9 cellular contexts compared by ENCODE assay signal in the genomic region with DNA sequence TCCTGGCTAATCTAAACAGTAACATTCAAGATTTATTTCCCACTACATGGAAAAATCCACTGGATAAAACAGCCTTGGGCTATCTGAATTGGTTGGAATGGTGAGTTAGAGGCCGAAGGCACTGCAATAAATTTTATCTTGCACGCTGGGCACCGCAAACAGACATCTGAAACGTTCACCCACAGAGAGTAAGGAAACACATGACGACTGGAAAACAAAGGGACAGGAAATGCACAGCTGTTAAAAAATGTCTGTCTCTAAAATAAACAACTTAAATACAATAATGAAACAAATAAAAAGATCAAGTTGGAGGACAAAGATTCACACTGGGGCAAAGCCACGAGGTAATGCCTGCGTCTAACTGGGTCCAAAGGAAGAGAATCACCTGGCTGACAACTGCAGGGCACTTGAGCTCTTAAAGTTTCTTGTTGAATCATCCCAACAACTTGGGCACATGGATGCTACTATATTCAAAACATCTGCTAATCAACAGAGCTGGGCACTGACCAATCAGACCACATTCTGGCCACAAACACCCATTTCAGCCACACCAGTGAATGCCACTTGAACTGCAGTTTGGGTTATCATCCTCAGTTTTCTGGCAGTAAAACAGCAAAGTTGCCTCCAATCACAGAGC. TPM values are rescaled to one million over a fixed set of nuclear protein-coding genes. Genes with fewer than 3 reads are reported as not detected.
DNase-seq lines count a peak whose midpoint lies in the region; ATAC-seq, FAIRE-seq and TF ChIP-seq lines count a peak whose summit lies in the region.
"Had no signal": no experiment of that assay in that cellular context is flagged by ENCODE, and none has a peak within 500 bp of the region (broad histone marks: within the 10 kb centered on the region; RNA-seq: fewer than 3 reads in every experiment).

No MANE protein-coding gene starts in this region.

- H3K4me1 ChIP-seq in astrocyte (ENCODE audit: insufficient read depth, low read length) (peaks cover 34% of the 10 kb centered on the region), right lobe of liver (peaks cover 0 to 10% (median 0%) of the 10 kb centered on the region in 4 donors), upper lobe of left lung (peaks cover 24 to 34% (median 28%) of the 10 kb centered on the region in 4 donors)

- H3K9ac ChIP-seq in astrocyte (ENCODE audit: low read length) = peak overlapping the region; percentile 57

- no peak overlapping the region for H3K4me3 Mint-ChIP-seq in activated CD8-positive, alpha-beta T cell treated with anti-CD3 and anti-CD28 coated beads, Interleukin-2, amount 10 ng/mL, durations not matched to agents 7 days and 5 days
- H3K4me3 Mint-ChIP-seq in activated CD8-positive, alpha-beta T cell treated with anti-CD3 and anti-CD28 coated beads for 36 hours = no peak overlapping the region
- no peak overlapping the region for H3K4me3 Mint-ChIP-seq in astrocyte (ENCODE audit: unreplicated experiment)

- H3K27me3 ChIP-seq in astrocyte (ENCODE audit: insufficient read depth, low read length) = no peaks in the 10 kb centered on the region
- no peaks in the 10 kb centered on the region for H3K27me3 ChIP-seq in right lobe of liver
- no peaks in the 10 kb centered on the region for H3K27me3 ChIP-seq in upper lobe of left lung

- H3K4me3 ChIP-seq in astrocyte (ENCODE audit: insufficient read depth, low read depth, low read length) (no peak overlapping the region), right lobe of liver (no peak overlapping the region), upper lobe of left lung (no peak overlapping the region)

- no peaks in the 10 kb centered on the region for H3K36me3 ChIP-seq in astrocyte (ENCODE audit: insufficient read depth, low read length)
- H3K36me3 ChIP-seq in right lobe of liver = no peaks in the 10 kb centered on the region
- H3K36me3 ChIP-seq in upper lobe of left lung = no peaks in the 10 kb centered on the region

- TF ChIP-seq POLR2A in right lobe of liver (IDR thresholded peaks at IDR 0.05) (no peak), upper lobe of left lung (IDR thresholded peaks at IDR 0.05) (no peak)

- no peak for TF ChIP-seq CTCF in activated CD8-positive, alpha-beta T cell treated with anti-CD3 and anti-CD28 coated beads for 36 hours (IDR thresholded peaks at IDR 0.05)
- TF ChIP-seq CTCF in astrocyte (IDR thresholded peaks at IDR 0.05; ENCODE audit: insufficient read depth, low read depth, low read length) = no peak
- no peak for TF ChIP-seq CTCF in right lobe of liver (IDR thresholded peaks at IDR 0.05)
- TF ChIP-seq CTCF in upper lobe of left lung (IDR thresholded peaks at IDR 0.05) = no peak

- H3K4me1 Mint-ChIP-seq in activated CD8-positive, alpha-beta T cell treated with anti-CD3 and anti-CD28 coated beads, Interleukin-2, amount 10 ng/mL, durations not matched to agents 7 days and 5 days (ENCODE audit: low read depth) = peaks cover 32% of the 10 kb centered on the region
- peaks cover 12% of the 10 kb centered on the region for H3K4me1 Mint-ChIP-seq in activated CD8-positive, alpha-beta T cell treated with anti-CD3 and anti-CD28 coated beads for 36 hours (ENCODE audit: low read depth)
- H3K4me1 Mint-ChIP-seq in astrocyte (ENCODE audit: low read depth, unreplicated experiment) = peaks cover 26% of the 10 kb centered on the region

- H3K79me2 ChIP-seq in astrocyte (ENCODE audit: insufficient read depth, low read length) = no peaks in the 10 kb centered on the region

- CTCF ChIA-PET in activated CD8-positive, alpha-beta T cell treated with anti-CD3 and anti-CD28 coated beads, Interleukin-2, amount 10 ng/mL, durations not matched to agents 7 days and 5 days (lab: Charles Lee) = interaction anchor here (1.2 to 4.6 kb wide), 3 partner anchors 8 to 30 kb away, joined by 3 to 23 read pairs (median 10); no protein-coding TSS in a partner anchor
- CTCF ChIA-PET in activated CD8-positive, alpha-beta T cell treated with anti-CD3 and anti-CD28 coated beads for 36 hours (lab: Charles Lee) = interaction anchor here (1.2 to 5.9 kb wide), 4 partner anchors 8 to 412 kb away, joined by 3 to 26 read pairs (median 4); no protein-coding TSS in a partner anchor
- CTCF ChIA-PET in HEK293T (lab: Yijun Ruan, JAX) = interaction anchor here (3.4 kb wide), 1 partner anchor 265 kb away, joined by 19 read pairs; no protein-coding TSS in a partner anchor

- peak; percentile 49 for FAIRE-seq in astrocyte (lab: Jason Lieb, UNC)
- FAIRE-seq: GM12891 had no signal

- 43% methylated on average over 7 of the region's 7 CpGs for WGBS in right lobe of liver (ENCODE audit: insufficient coverage, low coverage, low lambda C conversion rate, missing lambda C conversion rate)
- 30 to 32% methylated on average over 7 of the region's 7 CpGs for WGBS in upper lobe of left lung, 2 donors

- POLR2A ChIA-PET in activated CD8-positive, alpha-beta T cell treated with anti-CD3 and anti-CD28 coated beads, Interleukin-2, amount 10 ng/mL, durations not matched to agents 7 days and 5 days (lab: Charles Lee) = interaction anchor here (0.9 kb wide), 1 partner anchor 21 kb away, joined by 3 read pairs; no protein-coding TSS in a partner anchor
- POLR2A ChIA-PET in activated CD8-positive, alpha-beta T cell treated with anti-CD3 and anti-CD28 coated beads for 36 hours (lab: Charles Lee) = interaction anchor here (0.8 kb wide), 1 partner anchor 35 kb away, joined by 3 read pairs; no protein-coding TSS in a partner anchor
- POLR2A ChIA-PET in HEK293T (lab: Yijun Ruan, JAX) = interaction anchor here (1.6 kb wide), 1 partner anchor 168 kb away, joined by 3 read pairs; the partner anchor contains the start of gene ARHGAP29

- H3K27ac ChIP-seq in astrocyte (ENCODE audit: low read depth, low read length) = peak overlapping the region; percentile 85
- peak overlapping the region; percentile 10 to 37 (median 12) for H3K27ac ChIP-seq in right lobe of liver
- H3K27ac ChIP-seq in upper lobe of left lung = peak overlapping the region; percentile 73 to 82 (median 78)

- no peak for TF ChIP-seq EP300 in upper lobe of left lung (IDR thresholded peaks at IDR 0.05)

- ATAC-seq in activated CD8-positive, alpha-beta T cell treated with anti-CD3 and anti-CD28 coated beads, Interleukin-2, amount 10 ng/mL, durations not matched to agents 7 days and 5 days = peak; percentile 27
- ATAC-seq in activated CD8-positive, alpha-beta T cell treated with anti-CD3 and anti-CD28 coated beads for 36 hours = no peak
- ATAC-seq in right lobe of liver (peak; percentile 12 to 42 (median 32)), upper lobe of left lung (ENCODE audit: low FRiP score in 2 of 2) (no peak), HG02623 (IDR thresholded peaks at IDR 0.05; ENCODE audit: unreplicated experiment) (no peak)

- intact Hi-C loops in activated CD8-positive, alpha-beta T cell treated with anti-CD3 and anti-CD28 coated beads for 36 hours (cut with micrococcal nuclease) = no loop called here
- intact Hi-C loops in right lobe of liver (cut with DNase I) = loop anchor here in 1 of 2 donors (10.0 kb wide), 1 partner anchor 175 kb away; no protein-coding TSS in a partner anchor

- peak overlapping the region; percentile 61 for H3K4me2 ChIP-seq in astrocyte (ENCODE audit: low read length)

- H3K9me3 Mint-ChIP-seq in activated CD8-positive, alpha-beta T cell treated with anti-CD3 and anti-CD28 coated beads, Interleukin-2, amount 10 ng/mL, durations not matched to agents 7 days and 5 days (ENCODE audit: insufficient read depth) = no peaks in the 10 kb centered on the region
- no peaks in the 10 kb centered on the region for H3K9me3 Mint-ChIP-seq in activated CD8-positive, alpha-beta T cell treated with anti-CD3 and anti-CD28 coated beads for 36 hours
- no peaks in the 10 kb centered on the region for H3K9me3 Mint-ChIP-seq in astrocyte (ENCODE audit: unreplicated experiment)

- DNase-seq in activated CD8-positive, alpha-beta T cell treated with anti-CD3 and anti-CD28 coated beads, Interleukin-2, amount 10 ng/mL, durations not matched to agents 7 days and 5 days = no peak
- no peak for DNase-seq in activated CD8-positive, alpha-beta T cell treated with anti-CD3 and anti-CD28 coated beads for 36 hours
- no peak for DNase-seq in astrocyte (ENCODE audit: low read depth)
- DNase-seq in right lobe of liver = no peak
- DNase-seq in upper lobe of left lung = no peak
- no peak for DNase-seq in MV-4-11 (lab: John Stamatoyannopoulos, UW)
- DNase-seq in HEK293T (ENCODE audit: extremely low spot score) = no peak

- no peaks in the 10 kb centered on the region for H4K20me1 ChIP-seq in astrocyte (ENCODE audit: insufficient read depth, low read length)

- no peak overlapping the region for H3K27ac Mint-ChIP-seq in activated CD8-positive, alpha-beta T cell treated with anti-CD3 and anti-CD28 coated beads, Interleukin-2, amount 10 ng/mL, durations not matched to agents 7 days and 5 days
- H3K27ac Mint-ChIP-seq in activated CD8-positive, alpha-beta T cell treated with anti-CD3 and anti-CD28 coated beads for 36 hours = no peak overlapping the region
- peak overlapping the region; percentile 27 for H3K27ac Mint-ChIP-seq in astrocyte (ENCODE audit: unreplicated experiment)

- H3K36me3 Mint-ChIP-seq in activated CD8-positive, alpha-beta T cell treated with anti-CD3 and anti-CD28 coated beads, Interleukin-2, amount 10 ng/mL, durations not matched to agents 7 days and 5 days (ENCODE audit: low read depth) = no peaks in the 10 kb centered on the region
- no peaks in the 10 kb centered on the region for H3K36me3 Mint-ChIP-seq in activated CD8-positive, alpha-beta T cell treated with anti-CD3 and anti-CD28 coated beads for 36 hours (ENCODE audit: low read depth)
- no peaks in the 10 kb centered on the region for H3K36me3 Mint-ChIP-seq in astrocyte (ENCODE audit: low read depth, unreplicated experiment)

- H2AFZ ChIP-seq in astrocyte (ENCODE audit: low read depth, low read length) = no peak overlapping the region

- H3K27me3 Mint-ChIP-seq in activated CD8-positive, alpha-beta T cell treated with anti-CD3 and anti-CD28 coated beads, Interleukin-2, amount 10 ng/mL, durations not matched to agents 7 days and 5 days (ENCODE audit: low read depth) = peaks cover under 1% of the 10 kb centered on the region
- no peaks in the 10 kb centered on the region for H3K27me3 Mint-ChIP-seq in activated CD8-positive, alpha-beta T cell treated with anti-CD3 and anti-CD28 coated beads for 36 hours
- H3K27me3 Mint-ChIP-seq in astrocyte (ENCODE audit: low read depth, unreplicated experiment) = no peaks in the 10 kb centered on the region

- H3K9me3 ChIP-seq in astrocyte (ENCODE audit: insufficient read depth, low read depth, low read length) (no peaks in the 10 kb centered on the region), right lobe of liver (no peaks in the 10 kb centered on the region), upper lobe of left lung (no peaks in the 10 kb centered on the region)

TF ChIP-seq in HEK293T, 16 proteins besides CTCF, POLR2A, EP300 and RAD21 (continues in another document):
- TF ChIP-seq ZNF384 (IDR thresholded peaks at IDR 0.05) (no peak), CTBP1 (IDR thresholded peaks at IDR 0.05; ENCODE audit: borderline replicate concordance) (no peak), BHLHE40 (IDR thresholded peaks at IDR 0.05; ENCODE audit: borderline replicate concordance) (no peak)

RNA-seq across cellular contexts. Expression of gene ABCA4, which starts 51.2 kb away (rescaled TPM):
- not detected for total RNA-seq in activated CD8-positive, alpha-beta T cell treated with anti-CD3 and anti-CD28 coated beads, Interleukin-2, amount 10 ng/mL, durations not matched to agents 7 days and 5 days
- not detected for total RNA-seq in activated CD8-positive, alpha-beta T cell treated with anti-CD3 and anti-CD28 coated beads for 36 hours
- total RNA-seq in astrocyte (0.14 and 0.20 TPM in 2 replicates), right lobe of liver (under 1 TPM; 0.49 to 0.99 (median 0.75) TPM), upper lobe of left lung (1 to 10 TPM in 1 of 6 donors, under 1 TPM in 5; under 0.01 to 1.3 (median 0.53) TPM)

Comparison
In these comparisons a context has a peak if more than half of its experiments do, and no peak if none do; other contexts are left out.
1. ATAC-seq: peak in activated CD8-positive, alpha-beta T cell treated with anti-CD3 and anti-CD28 coated beads, Interleukin-2, amount 10 ng/mL, durations not matched to agents 7 days and 5 days (single experiment) and right lobe of liver (4 of 4); none in activated CD8-positive, alpha-beta T cell treated with anti-CD3 and anti-CD28 coated beads for 36 hours (single experiment), upper lobe of left lung (0 of 2) and HG02623 (single experiment).
2. H3K27ac ChIP-seq: peak in every context shown above with its lines; median percentile 85 in astrocyte; 78 in upper lobe of left lung; 12 in right lobe of liver.